1 cellular context compared by ENCODE assay signal in genomic region chr16:87465306-87465705, GRCh38.
TF ChIP-seq lines count a peak whose summit lies in the region.

No MANE protein-coding gene starts in this region.

TF ChIP-seq in HepG2, 621 proteins besides CTCF, POLR2A, EP300 and RAD21 (continued from another document and continues in another):
- TF ChIP-seq HNRNPH1 (optimal IDR thresholded peaks at IDR 0.05; ENCODE audit: low read depth, low read length) (no peak), EHMT2 (IDR thresholded peaks at IDR 0.05; ENCODE audit: borderline replicate concordance, low read depth, low read length) (no peak), RARA (CRISPR knock-in tag; IDR thresholded peaks at IDR 0.05) (peak; percentile 78), SYNCRIP (IDR thresholded peaks at IDR 0.05; ENCODE audit: insufficient read depth, low read depth, low read length) (no peak), ATF5 (CRISPR knock-in tag; IDR thresholded peaks at IDR 0.05; ENCODE audit: low read depth) (no peak), CHCHD3 (CRISPR knock-in tag; IDR thresholded peaks at IDR 0.05) (no peak), ZBTB25 (CRISPR knock-in tag; IDR thresholded peaks at IDR 0.05) (no peak), ZNF496 (CRISPR knock-in tag; IDR thresholded peaks at IDR 0.05; ENCODE audit: insufficient replicate concordance) (no peak), KDM5A (IDR thresholded peaks at IDR 0.05; ENCODE audit: borderline replicate concordance, low read length) (no peak; the same call in 1 of the 2 replicates), PAX8 (CRISPR knock-in tag; IDR thresholded peaks at IDR 0.05; ENCODE audit: borderline replicate concordance) (no peak), ZNF451 (CRISPR knock-in tag; IDR thresholded peaks at IDR 0.05) (no peak), NRL (CRISPR knock-in tag; IDR thresholded peaks at IDR 0.05; ENCODE audit: borderline replicate concordance) (no peak), NFE2 (CRISPR knock-in tag; IDR thresholded peaks at IDR 0.05) (no peak), GPBP1L1 (CRISPR knock-in tag; IDR thresholded peaks at IDR 0.05) (no peak), ZBTB43 (CRISPR knock-in tag; conservative IDR thresholded peaks at IDR 0.05) (no peak; the same call in 1 of the 2 replicates), ZNF253 (CRISPR knock-in tag; IDR thresholded peaks at IDR 0.05; ENCODE audit: borderline replicate concordance) (no peak), NFKB2 (CRISPR knock-in tag; IDR thresholded peaks at IDR 0.05; ENCODE audit: borderline replicate concordance) (no peak), ZNF235 (CRISPR knock-in tag; IDR thresholded peaks at IDR 0.05; ENCODE audit: borderline replicate concordance) (no peak), ERF (CRISPR knock-in tag; IDR thresholded peaks at IDR 0.05) (no peak; the same call in 1 of the 2 replicates), DBP (CRISPR knock-in tag; IDR thresholded peaks at IDR 0.05; ENCODE audit: not compliant biosample characterization) (peak; percentile 68), SNRNP70 (IDR thresholded peaks at IDR 0.05; ENCODE audit: low read depth, low read length) (no peak), LCORL (IDR thresholded peaks at IDR 0.05) (no peak), LCORL (CRISPR knock-in tag; IDR thresholded peaks at IDR 0.05) (peak; percentile 75; the same call in 1 of the 2 replicates), BCL6 (CRISPR knock-in tag; IDR thresholded peaks at IDR 0.05) (peak; percentile 96), MYNN (CRISPR knock-in tag; IDR thresholded peaks at IDR 0.05; ENCODE audit: low read depth) (no peak), ZBTB38 (CRISPR knock-in tag; IDR thresholded peaks at IDR 0.05) (no peak), ZNF331 (CRISPR knock-in tag; IDR thresholded peaks at IDR 0.05) (peak; percentile 78; the same call in 1 of the 2 replicates), ETV6 (CRISPR knock-in tag; conservative IDR thresholded peaks at IDR 0.05) (no peak), PRPF4 (IDR thresholded peaks at IDR 0.05; ENCODE audit: low read depth, low read length, poor library complexity, severe bottlenecking) (no peak), ZNF562 (CRISPR knock-in tag; IDR thresholded peaks at IDR 0.05; ENCODE audit: borderline replicate concordance) (no peak), ZNF446 (CRISPR knock-in tag; IDR thresholded peaks at IDR 0.05) (no peak), ZKSCAN8 (CRISPR knock-in tag; IDR thresholded peaks at IDR 0.05; ENCODE audit: borderline replicate concordance) (peak; percentile 60; the same call in 1 of the 2 replicates), AKNA (CRISPR knock-in tag; IDR thresholded peaks at IDR 0.05; ENCODE audit: borderline replicate concordance) (no peak), ZNF34 (CRISPR knock-in tag; IDR thresholded peaks at IDR 0.05; ENCODE audit: borderline replicate concordance) (no peak), ARID5B (CRISPR knock-in tag; IDR thresholded peaks at IDR 0.05) (peak; percentile 84), HCFC1 (IDR thresholded peaks at IDR 0.05; ENCODE audit: low read depth, low read length) (no peak), ZSCAN30 (CRISPR knock-in tag; IDR thresholded peaks at IDR 0.05) (no peak), TSC22D2 (CRISPR knock-in tag; IDR thresholded peaks at IDR 0.05; ENCODE audit: borderline replicate concordance) (no peak), PAXIP1 (CRISPR knock-in tag; conservative IDR thresholded peaks at IDR 0.05) (peak; percentile 48; the same call in 1 of the 2 replicates), ZNF772 (CRISPR knock-in tag; IDR thresholded peaks at IDR 0.05) (no peak), PREB (CRISPR knock-in tag; IDR thresholded peaks at IDR 0.05) (no peak), TCF7 (IDR thresholded peaks at IDR 0.05; ENCODE audit: low read depth) (no peak; the same call in 1 of the 2 replicates), ZNF552 (CRISPR knock-in tag; IDR thresholded peaks at IDR 0.05; ENCODE audit: borderline replicate concordance) (no peak)
